Comparison of ENCODE assay signal across 8 cellular contexts in the genomic region with DNA sequence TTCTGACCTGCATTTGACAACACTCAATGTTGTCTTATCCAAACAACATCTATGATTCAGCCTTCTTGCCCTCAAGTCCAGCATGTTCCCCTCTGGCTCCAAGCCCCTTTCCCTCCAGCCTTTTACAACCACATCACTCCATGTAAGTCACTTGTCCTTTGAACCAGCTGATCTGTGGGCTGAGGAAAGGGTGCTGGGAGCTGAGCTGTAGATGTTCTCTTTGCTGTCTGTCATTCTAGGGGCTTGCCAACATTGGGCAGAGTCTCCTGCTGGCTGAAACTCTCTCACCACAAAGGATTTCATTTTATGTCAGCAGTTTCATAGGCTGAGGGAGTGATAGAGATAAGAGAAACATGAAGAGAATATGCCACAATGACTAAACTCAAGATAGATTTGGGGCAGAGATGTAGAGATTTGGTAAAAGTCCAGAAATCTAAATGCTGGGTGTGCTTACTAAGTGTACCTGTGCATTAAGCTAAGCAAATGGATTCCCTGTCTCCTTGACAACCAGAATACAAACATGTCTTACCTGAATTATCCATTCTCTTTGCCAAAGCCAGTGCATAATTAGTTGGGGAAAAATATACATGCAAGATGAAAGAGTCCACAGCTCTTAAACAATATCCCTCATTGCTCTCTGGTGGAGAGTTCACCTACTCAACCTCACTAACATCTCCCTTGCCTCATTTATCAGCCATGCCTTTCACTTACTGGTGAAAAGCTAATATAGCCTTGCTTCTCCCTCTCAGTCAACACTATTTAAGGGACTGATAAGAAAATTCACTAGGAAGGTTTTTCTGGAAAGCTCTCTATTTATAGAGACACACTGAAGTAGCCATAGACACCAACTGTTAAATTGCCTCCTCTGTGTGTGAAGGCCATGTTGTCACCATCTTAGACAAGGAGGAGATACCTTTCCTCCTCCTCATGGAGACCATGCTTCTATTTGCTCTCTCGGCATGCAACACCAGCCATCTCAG.
DNase-seq lines count a peak whose midpoint lies in the region; ATAC-seq and TF ChIP-seq lines count a peak whose summit lies in the region.

No MANE protein-coding gene starts in this region.

- DNase-seq in NCI-H69 (lab: John Stamatoyannopoulos, UW), result peak; percentile 84
- no peak for DNase-seq in heart right ventricle
- DNase-seq in DMS79 (lab: John Stamatoyannopoulos, UW), result no peak
- no peak for DNase-seq in pons (ENCODE audit: low spot score)
- DNase-seq in BE2C, result no peak
- no peak for DNase-seq in medulla oblongata (ENCODE audit: extremely low spot score)

- peak overlapping the region in 1 of 10 donors; percentile 0 for H3K27ac ChIP-seq in heart right ventricle

- H3K9me3 ChIP-seq in heart right ventricle (no peaks in the 10 kb centered on the region), BE2C (no peaks in the 10 kb centered on the region)

- H3K27me3 ChIP-seq in heart right ventricle, result no peaks in the 10 kb centered on the region
- H3K27me3 ChIP-seq in BE2C, result no peaks in the 10 kb centered on the region

- ATAC-seq in GM18508 (IDR thresholded peaks at IDR 0.05; ENCODE audit: insufficient read depth, unreplicated experiment) (peak; percentile 85), GM21737 (IDR thresholded peaks at IDR 0.05; ENCODE audit: unreplicated experiment) (peak; percentile 85), heart right ventricle (peak in 5 of 8 donors; percentile 16 to 56 (median 41))

- H3K4me1 ChIP-seq in heart right ventricle (peaks cover 0 to 25% (median 5%) of the 10 kb centered on the region in 9 donors), BE2C (no peaks in the 10 kb centered on the region)

- no peak overlapping the region for H3K4me3 ChIP-seq in heart right ventricle
- H3K4me3 ChIP-seq in BE2C (ENCODE audit: low read depth, low read length), result no peak overlapping the region

- intact Hi-C loops in heart right ventricle (cut with DNase I), result loop anchor here in 5 of 10 donors (2.0 to 10.0 kb wide), 5 partner anchors 34 to 237 kb away; no protein-coding TSS in a partner anchor

- WGBS in heart right ventricle, 2 donors, result 70 to 77% methylated on average over 1 of the region's 1 CpG

- H3K36me3 ChIP-seq in heart right ventricle (no peaks in the 10 kb centered on the region), BE2C (no peaks in the 10 kb centered on the region)

- TF ChIP-seq CTCF in heart right ventricle (IDR thresholded peaks at IDR 0.05) (no peak), BE2C (IDR thresholded peaks at IDR 0.05; ENCODE audit: low read depth, low read length) (no peak)
